In the genomic region with DNA sequence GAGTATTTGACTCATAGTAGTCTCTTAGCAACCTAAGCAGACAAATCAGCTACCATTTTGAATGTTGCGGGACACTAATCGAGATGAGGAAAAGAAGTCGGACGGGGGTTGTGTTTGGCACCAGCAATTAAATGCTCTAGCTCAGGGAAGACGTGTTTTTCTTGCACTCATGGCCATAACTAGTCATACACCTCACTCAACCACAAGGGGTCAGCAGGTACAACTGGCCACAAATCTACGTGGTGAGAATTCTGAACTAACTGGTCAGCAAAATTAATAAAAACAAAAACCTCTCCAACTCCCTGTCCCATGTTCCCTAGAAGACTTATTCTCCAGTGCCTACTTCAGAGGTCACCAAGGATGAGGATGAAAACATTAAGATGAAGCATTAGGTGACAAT, we compare ENCODE assay signal across 1 cellular context.
TF ChIP-seq lines count a peak whose summit lies in the region.

No MANE protein-coding gene starts in this region.

TF ChIP-seq in H1, 55 proteins besides CTCF, POLR2A, EP300 and RAD21 (continued from another document):
- TF ChIP-seq, protein P1, sequence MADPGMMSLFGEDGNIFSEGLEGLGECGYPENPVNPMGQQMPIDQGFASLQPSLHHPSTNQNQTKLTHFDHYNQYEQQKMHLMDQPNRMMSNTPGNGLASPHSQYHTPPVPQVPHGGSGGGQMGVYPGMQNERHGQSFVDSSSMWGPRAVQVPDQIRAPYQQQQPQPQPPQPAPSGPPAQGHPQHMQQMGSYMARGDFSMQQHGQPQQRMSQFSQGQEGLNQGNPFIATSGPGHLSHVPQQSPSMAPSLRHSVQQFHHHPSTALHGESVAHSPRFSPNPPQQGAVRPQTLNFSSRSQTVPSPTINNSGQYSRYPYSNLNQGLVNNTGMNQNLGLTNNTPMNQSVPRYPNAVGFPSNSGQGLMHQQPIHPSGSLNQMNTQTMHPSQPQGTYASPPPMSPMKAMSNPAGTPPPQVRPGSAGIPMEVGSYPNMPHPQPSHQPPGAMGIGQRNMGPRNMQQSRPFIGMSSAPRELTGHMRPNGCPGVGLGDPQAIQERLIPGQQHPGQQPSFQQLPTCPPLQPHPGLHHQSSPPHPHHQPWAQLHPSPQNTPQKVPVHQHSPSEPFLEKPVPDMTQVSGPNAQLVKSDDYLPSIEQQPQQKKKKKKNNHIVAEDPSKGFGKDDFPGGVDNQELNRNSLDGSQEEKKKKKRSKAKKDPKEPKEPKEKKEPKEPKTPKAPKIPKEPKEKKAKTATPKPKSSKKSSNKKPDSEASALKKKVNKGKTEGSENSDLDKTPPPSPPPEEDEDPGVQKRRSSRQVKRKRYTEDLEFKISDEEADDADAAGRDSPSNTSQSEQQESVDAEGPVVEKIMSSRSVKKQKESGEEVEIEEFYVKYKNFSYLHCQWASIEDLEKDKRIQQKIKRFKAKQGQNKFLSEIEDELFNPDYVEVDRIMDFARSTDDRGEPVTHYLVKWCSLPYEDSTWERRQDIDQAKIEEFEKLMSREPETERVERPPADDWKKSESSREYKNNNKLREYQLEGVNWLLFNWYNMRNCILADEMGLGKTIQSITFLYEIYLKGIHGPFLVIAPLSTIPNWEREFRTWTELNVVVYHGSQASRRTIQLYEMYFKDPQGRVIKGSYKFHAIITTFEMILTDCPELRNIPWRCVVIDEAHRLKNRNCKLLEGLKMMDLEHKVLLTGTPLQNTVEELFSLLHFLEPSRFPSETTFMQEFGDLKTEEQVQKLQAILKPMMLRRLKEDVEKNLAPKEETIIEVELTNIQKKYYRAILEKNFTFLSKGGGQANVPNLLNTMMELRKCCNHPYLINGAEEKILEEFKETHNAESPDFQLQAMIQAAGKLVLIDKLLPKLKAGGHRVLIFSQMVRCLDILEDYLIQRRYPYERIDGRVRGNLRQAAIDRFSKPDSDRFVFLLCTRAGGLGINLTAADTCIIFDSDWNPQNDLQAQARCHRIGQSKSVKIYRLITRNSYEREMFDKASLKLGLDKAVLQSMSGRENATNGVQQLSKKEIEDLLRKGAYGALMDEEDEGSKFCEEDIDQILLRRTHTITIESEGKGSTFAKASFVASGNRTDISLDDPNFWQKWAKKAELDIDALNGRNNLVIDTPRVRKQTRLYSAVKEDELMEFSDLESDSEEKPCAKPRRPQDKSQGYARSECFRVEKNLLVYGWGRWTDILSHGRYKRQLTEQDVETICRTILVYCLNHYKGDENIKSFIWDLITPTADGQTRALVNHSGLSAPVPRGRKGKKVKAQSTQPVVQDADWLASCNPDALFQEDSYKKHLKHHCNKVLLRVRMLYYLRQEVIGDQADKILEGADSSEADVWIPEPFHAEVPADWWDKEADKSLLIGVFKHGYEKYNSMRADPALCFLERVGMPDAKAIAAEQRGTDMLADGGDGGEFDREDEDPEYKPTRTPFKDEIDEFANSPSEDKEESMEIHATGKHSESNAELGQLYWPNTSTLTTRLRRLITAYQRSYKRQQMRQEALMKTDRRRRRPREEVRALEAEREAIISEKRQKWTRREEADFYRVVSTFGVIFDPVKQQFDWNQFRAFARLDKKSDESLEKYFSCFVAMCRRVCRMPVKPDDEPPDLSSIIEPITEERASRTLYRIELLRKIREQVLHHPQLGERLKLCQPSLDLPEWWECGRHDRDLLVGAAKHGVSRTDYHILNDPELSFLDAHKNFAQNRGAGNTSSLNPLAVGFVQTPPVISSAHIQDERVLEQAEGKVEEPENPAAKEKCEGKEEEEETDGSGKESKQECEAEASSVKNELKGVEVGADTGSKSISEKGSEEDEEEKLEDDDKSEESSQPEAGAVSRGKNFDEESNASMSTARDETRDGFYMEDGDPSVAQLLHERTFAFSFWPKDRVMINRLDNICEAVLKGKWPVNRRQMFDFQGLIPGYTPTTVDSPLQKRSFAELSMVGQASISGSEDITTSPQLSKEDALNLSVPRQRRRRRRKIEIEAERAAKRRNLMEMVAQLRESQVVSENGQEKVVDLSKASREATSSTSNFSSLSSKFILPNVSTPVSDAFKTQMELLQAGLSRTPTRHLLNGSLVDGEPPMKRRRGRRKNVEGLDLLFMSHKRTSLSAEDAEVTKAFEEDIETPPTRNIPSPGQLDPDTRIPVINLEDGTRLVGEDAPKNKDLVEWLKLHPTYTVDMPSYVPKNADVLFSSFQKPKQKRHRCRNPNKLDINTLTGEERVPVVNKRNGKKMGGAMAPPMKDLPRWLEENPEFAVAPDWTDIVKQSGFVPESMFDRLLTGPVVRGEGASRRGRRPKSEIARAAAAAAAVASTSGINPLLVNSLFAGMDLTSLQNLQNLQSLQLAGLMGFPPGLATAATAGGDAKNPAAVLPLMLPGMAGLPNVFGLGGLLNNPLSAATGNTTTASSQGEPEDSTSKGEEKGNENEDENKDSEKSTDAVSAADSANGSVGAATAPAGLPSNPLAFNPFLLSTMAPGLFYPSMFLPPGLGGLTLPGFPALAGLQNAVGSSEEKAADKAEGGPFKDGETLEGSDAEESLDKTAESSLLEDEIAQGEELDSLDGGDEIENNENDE (IDR thresholded peaks at IDR 0.05; ENCODE audit: insufficient replicate concordance, low read length): no peak
- TF ChIP-seq TAF7 (optimal IDR thresholded peaks at IDR 0.05; ENCODE audit: borderline replicate concordance, low read depth, low read length): no peak
- no peak for TF ChIP-seq PHF8 (conservative IDR thresholded peaks at IDR 0.05; ENCODE audit: low read depth, low read length)
- TF ChIP-seq, protein P2, sequence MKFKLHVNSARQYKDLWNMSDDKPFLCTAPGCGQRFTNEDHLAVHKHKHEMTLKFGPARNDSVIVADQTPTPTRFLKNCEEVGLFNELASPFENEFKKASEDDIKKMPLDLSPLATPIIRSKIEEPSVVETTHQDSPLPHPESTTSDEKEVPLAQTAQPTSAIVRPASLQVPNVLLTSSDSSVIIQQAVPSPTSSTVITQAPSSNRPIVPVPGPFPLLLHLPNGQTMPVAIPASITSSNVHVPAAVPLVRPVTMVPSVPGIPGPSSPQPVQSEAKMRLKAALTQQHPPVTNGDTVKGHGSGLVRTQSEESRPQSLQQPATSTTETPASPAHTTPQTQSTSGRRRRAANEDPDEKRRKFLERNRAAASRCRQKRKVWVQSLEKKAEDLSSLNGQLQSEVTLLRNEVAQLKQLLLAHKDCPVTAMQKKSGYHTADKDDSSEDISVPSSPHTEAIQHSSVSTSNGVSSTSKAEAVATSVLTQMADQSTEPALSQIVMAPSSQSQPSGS (IDR thresholded peaks at IDR 0.05; ENCODE audit: low read length): no peak
- TF ChIP-seq SP2 (IDR thresholded peaks at IDR 0.05; ENCODE audit: low read length): no peak
- no peak for TF ChIP-seq KDM4A (IDR thresholded peaks at IDR 0.05; ENCODE audit: low read depth, low read length, severe bottlenecking)
- no peak for TF ChIP-seq SRF (IDR thresholded peaks at IDR 0.05; ENCODE audit: low read depth, low read length)
